17 cellular contexts compared by ENCODE assay signal in the genomic region with DNA sequence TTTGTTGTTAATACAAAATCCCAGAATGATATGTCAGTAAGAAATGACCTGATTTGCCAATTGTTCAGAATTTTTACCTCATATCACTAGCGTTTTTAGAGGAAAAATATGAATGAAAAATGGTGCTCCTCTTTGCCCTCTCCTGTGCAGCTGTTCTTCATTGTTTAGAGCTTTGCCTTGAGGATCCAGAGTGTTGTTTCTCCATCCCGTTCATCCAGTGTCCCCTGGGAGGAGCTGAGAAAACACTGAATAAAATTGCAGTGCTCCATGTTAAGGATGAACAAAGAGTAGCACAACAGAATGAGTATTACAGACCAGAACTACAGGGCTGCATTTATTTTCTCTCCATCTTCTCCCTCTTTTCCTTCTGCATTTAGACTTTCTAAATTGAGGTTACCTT.
DNase-seq lines count a peak whose midpoint lies in the region; ATAC-seq and TF ChIP-seq lines count a peak whose summit lies in the region.
"Had no signal": no experiment of that assay in that cellular context is flagged by ENCODE, and none has a peak within 500 bp of the region (broad histone marks: within the 10 kb centered on the region; RNA-seq: fewer than 3 reads in every experiment).

No MANE protein-coding gene starts in this region.

- no peak overlapping the region for H3K4me3 Mint-ChIP-seq in nephron
- no peak overlapping the region for H3K4me3 Mint-ChIP-seq in activated naive CD8-positive, alpha-beta T cell treated with anti-CD3 and anti-CD28 coated beads, Interleukin-2, amount 50 U/mL, for 24 hours
- H3K4me3 Mint-ChIP-seq: B cell; CD8-positive, alpha-beta T cell had no signal

- H3K4me1 Mint-ChIP-seq in nephron = peaks cover 10% of the 10 kb centered on the region
- no peaks in the 10 kb centered on the region for H3K4me1 Mint-ChIP-seq in activated naive CD8-positive, alpha-beta T cell treated with anti-CD3 and anti-CD28 coated beads, Interleukin-2, amount 50 U/mL, for 24 hours
- H3K4me1 Mint-ChIP-seq: B cell had no signal

- peak overlapping the region in 2 of 3 experiments; percentile 20 to 53 for H3K27ac Mint-ChIP-seq in nephron
- H3K27ac Mint-ChIP-seq in activated naive CD8-positive, alpha-beta T cell treated with anti-CD3 and anti-CD28 coated beads, Interleukin-2, amount 50 U/mL, for 24 hours = no peak overlapping the region
- H3K27ac Mint-ChIP-seq: B cell; CD8-positive, alpha-beta T cell had no signal

- H3K27me3 Mint-ChIP-seq in nephron (ENCODE audit: low read depth) = no peaks in the 10 kb centered on the region
- H3K27me3 Mint-ChIP-seq in activated naive CD8-positive, alpha-beta T cell treated with anti-CD3 and anti-CD28 coated beads, Interleukin-2, amount 50 U/mL, for 24 hours = no peaks in the 10 kb centered on the region
- H3K27me3 Mint-ChIP-seq: B cell had no signal

- H3K9me3 Mint-ChIP-seq in nephron = peaks cover 38% of the 10 kb centered on the region
- peaks cover 4% of the 10 kb centered on the region for H3K9me3 Mint-ChIP-seq in activated naive CD8-positive, alpha-beta T cell treated with anti-CD3 and anti-CD28 coated beads, Interleukin-2, amount 50 U/mL, for 24 hours
- H3K9me3 Mint-ChIP-seq: CD8-positive, alpha-beta T cell had no signal

- H3K36me3 Mint-ChIP-seq in nephron (ENCODE audit: low read depth) = peaks cover 6% of the 10 kb centered on the region
- H3K36me3 Mint-ChIP-seq in activated naive CD8-positive, alpha-beta T cell treated with anti-CD3 and anti-CD28 coated beads, Interleukin-2, amount 50 U/mL, for 24 hours (ENCODE audit: low read depth) = no peaks in the 10 kb centered on the region
- H3K36me3 Mint-ChIP-seq: CD8-positive, alpha-beta T cell had no signal

- DNase-seq in NCI-H345 (lab: John Stamatoyannopoulos, UW) (peak; percentile 18), NCI-H345 treated with DMSO at 0.1 percent for 48 hours (lab: John Stamatoyannopoulos, UW; ENCODE audit: unreplicated experiment) (no peak), NCI-H69 (lab: John Stamatoyannopoulos, UW) (peak; percentile 67), NCI-H1694 treated with DMSO at 0.1 percent for 48 hours (lab: John Stamatoyannopoulos, UW) (no peak), T-helper 9 cell (no peak)
- no peak for DNase-seq in activated naive CD8-positive, alpha-beta T cell treated with anti-CD3 and anti-CD28 coated beads, Interleukin-2, amount 50 U/mL, for 24 hours
- DNase-seq: 8988T; CD8-positive, alpha-beta T cell; COR-L47; DMS 273 treated with DMSO at 0.1 percent for 48 hours; DMS53; DND-41; EL; GM23248 had no signal

- no peak for ATAC-seq in activated naive CD8-positive, alpha-beta T cell treated with anti-CD3 and anti-CD28 coated beads, Interleukin-2, amount 50 U/mL, for 24 hours
- ATAC-seq: CD8-positive, alpha-beta T cell; GM12878 had no signal

- no peak for TF ChIP-seq CTCF in nephron (IDR thresholded peaks at IDR 0.05; ENCODE audit: unreplicated experiment in 3 of 3)

Comparison
In these comparisons a context has a peak if more than half of its experiments do, and no peak if none do; other contexts are left out.
1. DNase-seq: peak in NCI-H345 (single experiment) and NCI-H69 (single experiment); none in NCI-H345 treated with DMSO at 0.1 percent for 48 hours (single experiment), activated naive CD8-positive, alpha-beta T cell treated with anti-CD3 and anti-CD28 coated beads, Interleukin-2, amount 50 U/mL, for 24 hours (single experiment), NCI-H1694 treated with DMSO at 0.1 percent for 48 hours (single experiment) and T-helper 9 cell (single experiment).